Comparison of ENCODE assay signal across 8 cellular contexts in the genomic region with DNA sequence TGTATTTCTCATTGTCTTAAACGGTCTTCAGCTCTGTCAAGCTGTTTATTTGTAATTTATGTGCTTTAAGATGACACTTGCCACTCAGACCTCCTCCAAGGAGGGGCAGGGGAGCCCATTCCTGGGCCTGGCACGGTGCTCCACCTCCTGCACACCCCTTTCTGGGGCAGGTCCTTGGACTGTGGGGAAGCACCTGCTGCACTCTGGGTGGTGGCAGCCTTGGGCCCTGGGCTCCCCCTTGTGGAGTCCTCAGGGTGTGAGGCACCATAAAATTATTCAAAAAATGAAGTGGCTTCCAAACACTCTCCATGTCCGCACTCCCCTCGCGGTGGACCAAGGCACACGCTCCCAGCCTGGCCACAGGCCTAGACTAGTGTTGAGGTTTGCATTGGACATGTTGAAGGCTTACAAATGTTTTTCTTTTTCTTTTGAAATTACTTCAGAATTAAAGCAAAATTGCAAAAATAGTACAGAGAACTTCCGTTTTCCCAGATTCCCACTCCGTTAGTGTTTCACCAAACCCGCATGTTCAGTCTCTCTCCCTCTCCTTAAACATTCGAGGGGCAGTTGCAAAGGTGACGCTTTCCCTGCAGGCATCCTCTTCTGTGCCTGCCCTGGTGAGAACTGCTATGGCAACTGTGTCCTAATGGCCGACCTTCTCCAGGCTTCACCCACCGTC. TPM values are rescaled to one million over a fixed set of nuclear protein-coding genes. Genes with fewer than 3 reads are reported as not detected.
A peak's percentile ranks its signal among the peaks of the same experiment; 100 is the strongest.
DNase-seq lines count a peak whose midpoint lies in the region; ATAC-seq and TF ChIP-seq lines count a peak whose summit lies in the region.

No MANE protein-coding gene starts in this region.

- DNase-seq in CD8-positive, alpha-beta memory T cell = peak; percentile 54 to 82 (median 60)
- peak; percentile 59 for DNase-seq in SK-MEL-5 (ENCODE audit: low read depth, low spot score)
- peak; percentile 41 for DNase-seq in activated gamma-delta T cell (lab: John Stamatoyannopoulos, UW)
- DNase-seq in head of caudate nucleus = peak; percentile 44 to 82 (median 62)
- DNase-seq in retinal pigment epithelial cell (ENCODE audit: low read depth) = no peak
- no peak for DNase-seq in pons (ENCODE audit: low spot score)

- no peak overlapping the region for H3K27ac ChIP-seq in CD8-positive, alpha-beta memory T cell (ENCODE audit: low read depth, low read length)

- CTCF ChIA-PET in CD8-positive, alpha-beta memory T cell (lab: Charles Lee) = interaction anchor here (0.8 to 1.4 kb wide), 4 partner anchors 30 to 102 kb away, joined by 3 read pairs; a partner anchor contains a TSS

- H3K36me3 Mint-ChIP-seq in CD8-positive, alpha-beta memory T cell = peaks cover 0 to 1% (median 0%) of the 10 kb centered on the region in 3 donors

- H3K9me3 Mint-ChIP-seq in CD8-positive, alpha-beta memory T cell = no peaks in the 10 kb centered on the region

- H3K4me3 ChIP-seq in CD8-positive, alpha-beta memory T cell (ENCODE audit: low read length) = no peak overlapping the region
- no peak overlapping the region for H3K4me3 ChIP-seq in retinal pigment epithelial cell (ENCODE audit: low read length)

- H3K9me3 ChIP-seq in CD8-positive, alpha-beta memory T cell (ENCODE audit: low read length) = no peaks in the 10 kb centered on the region

- POLR2A ChIA-PET in CD8-positive, alpha-beta memory T cell (lab: Charles Lee) = no interaction called here

- peak; percentile 82 for TF ChIP-seq CTCF in retinal pigment epithelial cell (conservative IDR thresholded peaks at IDR 0.05; ENCODE audit: low read depth, low read length)

- peak overlapping the region in 1 of 7 donors; percentile 44 for H3K4me3 Mint-ChIP-seq in CD8-positive, alpha-beta memory T cell

- no peaks in the 10 kb centered on the region for H3K27me3 Mint-ChIP-seq in CD8-positive, alpha-beta memory T cell

- H3K36me3 ChIP-seq in CD8-positive, alpha-beta memory T cell (ENCODE audit: insufficient read depth, low read length) = no peaks in the 10 kb centered on the region

- no peak for TF ChIP-seq EP300 in Ishikawa (IDR thresholded peaks at IDR 0.05; ENCODE audit: borderline replicate concordance)

- peaks cover 33 to 56% (median 42%) of the 10 kb centered on the region in 3 donors for H3K4me1 Mint-ChIP-seq in CD8-positive, alpha-beta memory T cell

- peaks cover 10% of the 10 kb centered on the region for H3K4me1 ChIP-seq in CD8-positive, alpha-beta memory T cell (ENCODE audit: insufficient read depth, low read length)

- TF ChIP-seq RAD21 in Ishikawa (IDR thresholded peaks at IDR 0.05; ENCODE audit: low read depth) = peak; percentile 74

- intact Hi-C loops in head of caudate nucleus (cut with DNase I) = no loop called here

- no peaks in the 10 kb centered on the region for H3K27me3 ChIP-seq in CD8-positive, alpha-beta memory T cell (ENCODE audit: insufficient read depth, low read length, poor library complexity, severe bottlenecking)

- ATAC-seq in GM19468 (IDR thresholded peaks at IDR 0.05; ENCODE audit: extremely low read depth, unreplicated experiment) = peak; percentile 21

- peak overlapping the region in 7 of 8 donors; percentile 41 to 88 (median 58) for H3K27ac Mint-ChIP-seq in CD8-positive, alpha-beta memory T cell

- in situ Hi-C loops in SK-MEL-5 (cut with HindIII; ENCODE audit: low pct_unique_long_range_greater_than_20kb, low sequenced_read_pairs) = no loop called here

TF ChIP-seq in Ishikawa, 13 proteins besides CTCF, POLR2A, EP300 and RAD21:
- TF ChIP-seq CEBPB (IDR thresholded peaks at IDR 0.05) (no peak), TAF1 (IDR thresholded peaks at IDR 0.05; ENCODE audit: low read depth) (no peak), FOXM1 (IDR thresholded peaks at IDR 0.05; ENCODE audit: borderline replicate concordance, low read depth) (no peak), NFIC (IDR thresholded peaks at IDR 0.05) (no peak), EGR1 (IDR thresholded peaks at IDR 0.05) (no peak), TCF12 (IDR thresholded peaks at IDR 0.05; ENCODE audit: low read depth) (no peak), TEAD4 (IDR thresholded peaks at IDR 0.05) (no peak), YY1 (IDR thresholded peaks at IDR 0.05; ENCODE audit: low read depth) (no peak), CREB1 (IDR thresholded peaks at IDR 0.05; ENCODE audit: low read depth) (no peak), ZBTB7A (IDR thresholded peaks at IDR 0.05; ENCODE audit: low read depth) (no peak)
- TF ChIP-seq, protein P1, sequence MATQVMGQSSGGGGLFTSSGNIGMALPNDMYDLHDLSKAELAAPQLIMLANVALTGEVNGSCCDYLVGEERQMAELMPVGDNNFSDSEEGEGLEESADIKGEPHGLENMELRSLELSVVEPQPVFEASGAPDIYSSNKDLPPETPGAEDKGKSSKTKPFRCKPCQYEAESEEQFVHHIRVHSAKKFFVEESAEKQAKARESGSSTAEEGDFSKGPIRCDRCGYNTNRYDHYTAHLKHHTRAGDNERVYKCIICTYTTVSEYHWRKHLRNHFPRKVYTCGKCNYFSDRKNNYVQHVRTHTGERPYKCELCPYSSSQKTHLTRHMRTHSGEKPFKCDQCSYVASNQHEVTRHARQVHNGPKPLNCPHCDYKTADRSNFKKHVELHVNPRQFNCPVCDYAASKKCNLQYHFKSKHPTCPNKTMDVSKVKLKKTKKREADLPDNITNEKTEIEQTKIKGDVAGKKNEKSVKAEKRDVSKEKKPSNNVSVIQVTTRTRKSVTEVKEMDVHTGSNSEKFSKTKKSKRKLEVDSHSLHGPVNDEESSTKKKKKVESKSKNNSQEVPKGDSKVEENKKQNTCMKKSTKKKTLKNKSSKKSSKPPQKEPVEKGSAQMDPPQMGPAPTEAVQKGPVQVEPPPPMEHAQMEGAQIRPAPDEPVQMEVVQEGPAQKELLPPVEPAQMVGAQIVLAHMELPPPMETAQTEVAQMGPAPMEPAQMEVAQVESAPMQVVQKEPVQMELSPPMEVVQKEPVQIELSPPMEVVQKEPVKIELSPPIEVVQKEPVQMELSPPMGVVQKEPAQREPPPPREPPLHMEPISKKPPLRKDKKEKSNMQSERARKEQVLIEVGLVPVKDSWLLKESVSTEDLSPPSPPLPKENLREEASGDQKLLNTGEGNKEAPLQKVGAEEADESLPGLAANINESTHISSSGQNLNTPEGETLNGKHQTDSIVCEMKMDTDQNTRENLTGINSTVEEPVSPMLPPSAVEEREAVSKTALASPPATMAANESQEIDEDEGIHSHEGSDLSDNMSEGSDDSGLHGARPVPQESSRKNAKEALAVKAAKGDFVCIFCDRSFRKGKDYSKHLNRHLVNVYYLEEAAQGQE (IDR thresholded peaks at IDR 0.05; ENCODE audit: low read depth) = no peak
- TF ChIP-seq, protein P2, sequence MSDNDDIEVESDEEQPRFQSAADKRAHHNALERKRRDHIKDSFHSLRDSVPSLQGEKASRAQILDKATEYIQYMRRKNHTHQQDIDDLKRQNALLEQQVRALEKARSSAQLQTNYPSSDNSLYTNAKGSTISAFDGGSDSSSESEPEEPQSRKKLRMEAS (IDR thresholded peaks at IDR 0.05) = no peak
- TF ChIP-seq, protein P3, sequence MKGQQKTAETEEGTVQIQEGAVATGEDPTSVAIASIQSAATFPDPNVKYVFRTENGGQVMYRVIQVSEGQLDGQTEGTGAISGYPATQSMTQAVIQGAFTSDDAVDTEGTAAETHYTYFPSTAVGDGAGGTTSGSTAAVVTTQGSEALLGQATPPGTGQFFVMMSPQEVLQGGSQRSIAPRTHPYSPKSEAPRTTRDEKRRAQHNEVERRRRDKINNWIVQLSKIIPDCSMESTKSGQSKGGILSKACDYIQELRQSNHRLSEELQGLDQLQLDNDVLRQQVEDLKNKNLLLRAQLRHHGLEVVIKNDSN (IDR thresholded peaks at IDR 0.05) = no peak

RNA-seq across cellular contexts. Expression of a gene that starts 32.4 kb away (rescaled TPM):
- 10 to 100 TPM; 63.9 to 71.2 TPM for total RNA-seq in CD8-positive, alpha-beta memory T cell
- 8.2 TPM for polyA plus RNA-seq in CD8-positive, alpha-beta memory T cell
- 33.0 and 33.6 TPM in 2 replicates for total RNA-seq in SK-MEL-5 (2014; rRNA removed; shearing (Covaris generic))
- 47.9 and 52.2 TPM in 2 replicates for polyA plus RNA-seq in SK-MEL-5 (2015; cell fraction: cytosol; rRNA removed)
- polyA plus RNA-seq in SK-MEL-5 (2015; cell fraction: nucleus; rRNA removed) = 27.5 and 27.7 TPM in 2 replicates

Comparison
In these comparisons a context has a peak if more than half of its experiments do, and no peak if none do; other contexts are left out.
1. DNase-seq: peak in CD8-positive, alpha-beta memory T cell (5 of 5), SK-MEL-5 (single experiment), activated gamma-delta T cell (single experiment) and head of caudate nucleus (42 of 42); none in retinal pigment epithelial cell (single experiment) and pons (single experiment).